In the genomic region with DNA sequence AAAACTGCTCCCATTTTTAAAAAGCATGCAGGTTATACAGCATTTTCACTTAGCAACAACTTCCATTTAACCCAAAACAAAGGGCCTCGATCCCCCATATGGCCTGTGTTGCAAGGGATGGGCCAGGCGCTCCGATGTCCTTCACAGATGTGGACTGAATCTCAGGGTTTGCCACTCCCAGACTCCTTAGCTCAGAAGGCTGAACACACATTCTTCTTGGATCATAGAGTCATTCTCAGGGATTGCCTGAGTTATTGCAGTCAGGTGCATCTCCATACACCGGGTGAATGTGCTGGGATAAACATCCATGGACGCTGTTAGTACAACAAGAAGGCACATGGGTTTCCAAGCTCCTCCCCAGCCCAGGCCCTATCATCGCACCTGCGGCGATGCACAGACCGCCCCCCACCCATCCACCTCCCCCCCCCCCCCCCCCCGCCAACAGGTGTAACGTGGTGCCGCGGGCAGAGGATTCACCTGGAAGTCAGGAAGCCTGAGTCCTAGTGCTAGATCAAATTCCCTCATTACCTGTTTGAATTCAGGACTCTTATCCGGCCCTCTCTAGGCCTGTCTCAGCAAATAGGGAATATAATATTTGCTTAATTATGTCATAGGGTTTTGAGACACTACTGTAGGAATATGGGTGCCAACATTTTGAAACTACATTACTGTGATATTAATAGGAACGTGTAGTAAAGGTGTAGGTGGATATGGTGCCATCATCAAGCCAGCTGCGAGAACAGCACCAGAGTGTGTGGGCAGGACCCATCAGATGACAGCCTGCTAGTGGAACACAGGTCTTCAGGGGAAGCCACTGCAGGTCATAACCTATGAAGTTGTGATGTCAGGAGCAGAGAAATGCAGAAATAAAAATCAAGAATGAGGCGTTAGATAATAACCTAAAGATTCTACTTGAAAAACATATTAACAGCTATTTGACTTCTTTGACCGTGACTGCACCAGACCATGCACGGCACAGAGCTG, we compare ENCODE assay signal across 11 cellular contexts.
DNase-seq lines count a peak whose midpoint lies in the region; ATAC-seq and TF ChIP-seq lines count a peak whose summit lies in the region.
"Had no signal": no experiment of that assay in that cellular context is flagged by ENCODE, and none has a peak within 500 bp of the region (broad histone marks: within the 10 kb centered on the region; RNA-seq: fewer than 3 reads in every experiment).

No MANE protein-coding gene starts in this region.

- no peak overlapping the region for H3K4me3 Mint-ChIP-seq in MCF 10A (ENCODE audit: unreplicated experiment)
- H3K4me3 Mint-ChIP-seq: B cell had no signal

- H3K23ac ChIP-seq in mesendoderm (ENCODE audit: low read length): no peak overlapping the region

- no peak overlapping the region for H2BK120ac ChIP-seq in mesendoderm (ENCODE audit: low read depth, low read length)

- no peak for TF ChIP-seq CTCF in MCF 10A (IDR thresholded peaks at IDR 0.05; ENCODE audit: unreplicated experiment)
- no peak for TF ChIP-seq CTCF in breast epithelium (IDR thresholded peaks at IDR 0.05)
- no peak for TF ChIP-seq CTCF in lower lobe of right lung (IDR thresholded peaks at IDR 0.05)

- no peak overlapping the region for H3K18ac ChIP-seq in mesendoderm (ENCODE audit: low read length)

- no peaks in the 10 kb centered on the region for H3K79me2 ChIP-seq in mesendoderm (ENCODE audit: control insufficient read depth, insufficient read depth, low read length)

- H3K36me3 ChIP-seq in breast epithelium: no peaks in the 10 kb centered on the region
- no peaks in the 10 kb centered on the region for H3K36me3 ChIP-seq in SJSA1
- H3K36me3 ChIP-seq in lower lobe of right lung: no peaks in the 10 kb centered on the region
- H3K36me3 ChIP-seq in mesendoderm (ENCODE audit: control insufficient read depth, insufficient read depth, low read length): no peaks in the 10 kb centered on the region

- H3K27me3 Mint-ChIP-seq in MCF 10A (ENCODE audit: insufficient read depth, unreplicated experiment): no peaks in the 10 kb centered on the region

- peaks cover 21% of the 10 kb centered on the region for H3K4me1 Mint-ChIP-seq in MCF 10A (ENCODE audit: insufficient read depth, unreplicated experiment)

- H3K4me2 ChIP-seq in mesendoderm (ENCODE audit: low read length): no peak overlapping the region

- no peak overlapping the region for H2BK15ac ChIP-seq in mesendoderm (replicated peaks; ENCODE audit: low read depth)

- no peak overlapping the region for H4K8ac ChIP-seq in mesendoderm (ENCODE audit: low read depth, low read length)

- DNase-seq in MCF 10A (ENCODE audit: unreplicated experiment) (no peak), breast epithelium (ENCODE audit: low spot score in 2 of 2) (no peak), SJSA1 (ENCODE audit: low read depth in 1 of 2, low spot score in 2 of 2) (no peak), lower lobe of right lung (no peak), NCI-H82 (lab: John Stamatoyannopoulos, UW) (no peak), GOT3 (lab: John Stamatoyannopoulos, UW) (no peak), mesendoderm (no peak)
- DNase-seq: cortex of kidney had no signal

- intact Hi-C loops in MCF 10A (cut with micrococcal nuclease) (loop anchor here (5.0 kb wide), 1 partner anchor 145 kb away; no protein-coding TSS in a partner anchor), breast epithelium (cut with DNase I; ENCODE audit: low total_unique reads) (no loop called here), lower lobe of right lung (cut with DNase I) (no loop called here)

- no peak overlapping the region for H3K56ac ChIP-seq in mesendoderm (ENCODE audit: low read length)

- no peak overlapping the region for H3K4ac ChIP-seq in mesendoderm (ENCODE audit: low read depth, low read length)

- no TSS peak for BruUV-seq in MCF 10A (replicated peaks; lab: Mats Ljungman, UMichigan)

- no peak overlapping the region for H3K9ac ChIP-seq in mesendoderm (ENCODE audit: low read length)

- POLR2A ChIA-PET in MCF 10A (lab: Yijun Ruan, JAX): interaction anchor here (1.0 to 2.5 kb wide), 3 partner anchors 33 to 521 kb away, joined by 3 to 9 read pairs (median 3); no protein-coding TSS in a partner anchor

- no peak overlapping the region for H3K27ac ChIP-seq in breast epithelium
- peak overlapping the region; percentile 91 for H3K27ac ChIP-seq in SJSA1
- H3K27ac ChIP-seq in lower lobe of right lung: peak overlapping the region; percentile 20
- no peak overlapping the region for H3K27ac ChIP-seq in mesendoderm (ENCODE audit: low read depth, low read length)

- H2AK5ac ChIP-seq in mesendoderm (ENCODE audit: low read length): no peak overlapping the region

- H3K36me3 Mint-ChIP-seq in MCF 10A (ENCODE audit: insufficient read depth, unreplicated experiment): no peaks in the 10 kb centered on the region

- H3K9me3 Mint-ChIP-seq in MCF 10A (ENCODE audit: unreplicated experiment): no peaks in the 10 kb centered on the region
- H3K9me3 Mint-ChIP-seq: activated T-helper 2 cell treated with anti-CD3 and anti-CD28 coated beads, Interferon-gamma antibody, Interleukin-2, Interleukin-4, amounts not matched to agents 10 μg/mL and 5 μg/mL and 100 μg/mL, durations not matched to agents 14 hours and 24 hours and 36 hours had no signal

- no peak for TF ChIP-seq POLR2A in breast epithelium (IDR thresholded peaks at IDR 0.05)

- no peak overlapping the region for H2BK5ac ChIP-seq in mesendoderm (ENCODE audit: low read length)

- no CpG with 5 or more reads among the region's 19 CpGs for WGBS in mesendoderm (ENCODE audit: extremely low coverage, insufficient coverage, low lambda C conversion rate)

- H3K79me1 ChIP-seq in mesendoderm (ENCODE audit: low read length): no peaks in the 10 kb centered on the region

- H4K5ac ChIP-seq in mesendoderm (ENCODE audit: low read length): no peak overlapping the region

- ATAC-seq in lower lobe of right lung: no peak
- no peak for ATAC-seq in GM18520 (IDR thresholded peaks at IDR 0.05; ENCODE audit: unreplicated experiment)

- no peaks in the 10 kb centered on the region for H3K4me1 ChIP-seq in breast epithelium
- H3K4me1 ChIP-seq in SJSA1 (replicated peaks): peaks cover 46% of the 10 kb centered on the region
- peaks cover 17% of the 10 kb centered on the region for H3K4me1 ChIP-seq in lower lobe of right lung
- H3K4me1 ChIP-seq in mesendoderm (ENCODE audit: control insufficient read depth, low read depth, low read length): no peaks in the 10 kb centered on the region

- peak overlapping the region; percentile 88 for H3K27ac Mint-ChIP-seq in MCF 10A (ENCODE audit: low read depth, unreplicated experiment)
- H3K27ac Mint-ChIP-seq: B cell had no signal

- CTCF ChIA-PET in MCF 10A (lab: Yijun Ruan, JAX): interaction anchor here (0.7 to 5.3 kb wide), 3 partner anchors 51 to 520 kb away, joined by 3 to 47 read pairs (median 6); no protein-coding TSS in a partner anchor

- H3K4me3 ChIP-seq in breast epithelium: no peak overlapping the region
- no peak overlapping the region for H3K4me3 ChIP-seq in SJSA1
- no peak overlapping the region for H3K4me3 ChIP-seq in lower lobe of right lung
- no peak overlapping the region for H3K4me3 ChIP-seq in mesendoderm (ENCODE audit: low read length)

- H3K9me3 ChIP-seq in breast epithelium (no peaks in the 10 kb centered on the region), SJSA1 (replicated peaks) (no peaks in the 10 kb centered on the region), lower lobe of right lung (no peaks in the 10 kb centered on the region)

- H3K27me3 ChIP-seq in breast epithelium (no peaks in the 10 kb centered on the region), SJSA1 (replicated peaks) (no peaks in the 10 kb centered on the region), lower lobe of right lung (ENCODE audit: low read depth) (no peaks in the 10 kb centered on the region), mesendoderm (ENCODE audit: insufficient read depth, low read length, poor library complexity) (no peaks in the 10 kb centered on the region)

Comparison
In these comparisons a context has a peak if more than half of its experiments do, and no peak if none do; other contexts are left out.
1. H3K27ac ChIP-seq: peak in SJSA1 (single experiment) and lower lobe of right lung (single experiment); none in breast epithelium (0 of 2) and mesendoderm (single experiment).